18 cellular contexts compared by ENCODE assay signal in the genomic region with DNA sequence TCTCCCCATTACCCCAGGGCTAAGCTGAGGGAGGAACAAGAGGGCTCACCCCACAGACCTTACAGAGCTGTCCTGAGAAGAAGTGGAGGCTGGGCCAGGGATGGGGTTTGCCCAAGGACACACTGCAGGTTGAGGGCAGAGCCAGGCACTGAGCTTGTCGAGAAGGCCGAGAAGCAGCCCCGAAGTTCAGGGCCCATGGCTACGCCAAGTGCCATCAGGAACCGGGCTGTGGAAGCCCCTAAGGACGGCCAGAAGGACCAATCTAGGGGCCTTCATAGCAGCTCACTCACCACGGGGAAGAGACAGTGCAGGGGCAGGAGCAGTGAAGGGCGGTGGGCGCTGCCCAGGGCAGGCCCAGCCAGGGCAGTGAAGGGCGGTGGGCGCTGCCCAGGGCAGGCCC. TPM values are rescaled to one million over a fixed set of nuclear protein-coding genes. Genes with fewer than 3 reads are reported as not detected.
DNase-seq lines count a peak whose midpoint lies in the region; ATAC-seq, FAIRE-seq and TF ChIP-seq lines count a peak whose summit lies in the region.
"Had no signal": no experiment of that assay in that cellular context is flagged by ENCODE, and none has a peak within 500 bp of the region (broad histone marks: within the 10 kb centered on the region; RNA-seq: fewer than 3 reads in every experiment).

No MANE protein-coding gene starts in this region.

- no peak for TF ChIP-seq POLR2A in A549 (IDR thresholded peaks at IDR 0.05; ENCODE audit: low read length)
- TF ChIP-seq POLR2A in gastroesophageal sphincter (IDR thresholded peaks at IDR 0.05), result no peak

- H3K4ac ChIP-seq in neuronal stem cell (ENCODE audit: low read length), result no peak overlapping the region

- CTCF ChIA-PET in A549 (lab: Yijun Ruan, JAX), result interaction anchor here (1.6 to 3.8 kb wide), 3 partner anchors 9 to 1029 kb away, joined by 11 to 44 read pairs (median 17); no protein-coding TSS in a partner anchor

- no peak overlapping the region for H3K27ac ChIP-seq in A549
- H3K27ac ChIP-seq in neuronal stem cell (replicated peaks; ENCODE audit: low read length), result no peak overlapping the region
- no peak overlapping the region for H3K27ac ChIP-seq in gastroesophageal sphincter
- H3K27ac ChIP-seq: C4-2B had no signal

- no peak overlapping the region for H3K14ac ChIP-seq in neuronal stem cell (ENCODE audit: low read length)

- POLR2A ChIA-PET in A549 (lab: Yijun Ruan, JAX), result no interaction called here

- no peak overlapping the region for H3K4me3 ChIP-seq in A549
- H3K4me3 ChIP-seq in H7 (ENCODE audit: insufficient read depth, low read depth, low read length), result no peak overlapping the region
- no peak overlapping the region for H3K4me3 ChIP-seq in neuronal stem cell (ENCODE audit: low read length in 2 of 2)
- no peak overlapping the region for H3K4me3 ChIP-seq in gastroesophageal sphincter
- H3K4me3 ChIP-seq: GM23338, HAP-1 had no signal

- DNase-seq in A549 (ENCODE audit: low read depth in 1 of 2, low spot score in 1 of 2) (no peak), H7 (peak; percentile 28), neuronal stem cell (ENCODE audit: low spot score) (no peak), H4 (ENCODE audit: low spot score) (no peak)
- no peak for DNase-seq in stimulated activated effector memory CD8-positive, alpha-beta T cell treated with anti-CD3 and anti-CD28 coated beads, Interleukin-12 subunit alpha, Interleukin-12 subunit beta, amount 100 ng/mL, for 72 hours (ENCODE audit: low spot score in 2 of 2)
- DNase-seq in activated T-cell treated with anti-CD3 and anti-CD28 coated beads, Interleukin-2, amount 50 U/mL, for 4 hours, result no peak
- DNase-seq: AML-193; Caco-2; CD4-positive, alpha-beta T cell had no signal

- no peaks in the 10 kb centered on the region for H3K36me3 ChIP-seq in H7 (replicated peaks; ENCODE audit: control insufficient read depth, insufficient read depth, low read length)
- no peaks in the 10 kb centered on the region for H3K36me3 ChIP-seq in neuronal stem cell (replicated peaks in 1 of 2; ENCODE audit: control insufficient read depth in 2 of 2, insufficient read depth in 2 of 2, low read length in 2 of 2)
- H3K36me3 ChIP-seq in gastroesophageal sphincter, result no peaks in the 10 kb centered on the region
- H3K36me3 ChIP-seq: HAP-1 had no signal

- TF ChIP-seq EP300 in A549 (IDR thresholded peaks at IDR 0.05), result no peak
- TF ChIP-seq EP300 in gastroesophageal sphincter (IDR thresholded peaks at IDR 0.05), result no peak

- H2BK15ac ChIP-seq in neuronal stem cell (ENCODE audit: low read length), result no peak overlapping the region

- no peak for TF ChIP-seq CTCF in A549 (IDR thresholded peaks at IDR 0.05)
- no peak for TF ChIP-seq CTCF in gastroesophageal sphincter (IDR thresholded peaks at IDR 0.05)

- H3K23ac ChIP-seq in neuronal stem cell (ENCODE audit: low read depth, low read length, poor library complexity), result no peak overlapping the region

- H3K9me3 ChIP-seq in A549, result peaks cover 2% of the 10 kb centered on the region; the same call in 2 of the 3 replicates
- H3K9me3 ChIP-seq in neuronal stem cell (replicated peaks in 1 of 2; ENCODE audit: control insufficient read depth in 2 of 2, insufficient read depth in 1 of 2, low read depth in 1 of 2, low read length in 2 of 2), result peaks cover 0 to 2% of the 10 kb centered on the region in 2 donors
- H3K9me3 ChIP-seq in gastroesophageal sphincter, result no peaks in the 10 kb centered on the region
- H3K9me3 ChIP-seq: Caco-2 had no signal

- no peaks in the 10 kb centered on the region for H3K36me3 Mint-ChIP-seq in stimulated activated effector memory CD8-positive, alpha-beta T cell treated with anti-CD3 and anti-CD28 coated beads, Interleukin-12 subunit alpha, Interleukin-12 subunit beta, amount 100 ng/mL, for 72 hours
- H3K36me3 Mint-ChIP-seq in activated T-cell treated with anti-CD3 and anti-CD28 coated beads, Interleukin-2, amount 50 U/mL, for 4 hours (ENCODE audit: insufficient read depth), result no peaks in the 10 kb centered on the region

- H4K8ac ChIP-seq in neuronal stem cell (ENCODE audit: low read depth, low read length), result no peak overlapping the region

- H3K4me2 ChIP-seq in A549 (no peak overlapping the region), neuronal stem cell (ENCODE audit: insufficient read depth, low read length, poor library complexity, severe bottlenecking) (no peak overlapping the region)
- H3K4me2 ChIP-seq: GM23338 had no signal

- no peaks in the 10 kb centered on the region for H3K4me1 Mint-ChIP-seq in stimulated activated effector memory CD8-positive, alpha-beta T cell treated with anti-CD3 and anti-CD28 coated beads, Interleukin-12 subunit alpha, Interleukin-12 subunit beta, amount 100 ng/mL, for 72 hours
- H3K4me1 Mint-ChIP-seq in activated T-cell treated with anti-CD3 and anti-CD28 coated beads, Interleukin-2, amount 50 U/mL, for 4 hours (ENCODE audit: low read depth), result no peaks in the 10 kb centered on the region

- no peak overlapping the region for H3K9ac ChIP-seq in neuronal stem cell (ENCODE audit: low read depth, low read length, poor library complexity)

- 60% methylated on average over 10 of the region's 11 CpGs for WGBS in A549 (ENCODE audit: missing lambda C conversion rate)
- no CpG with 5 or more reads among the region's 11 CpGs for WGBS in neuronal stem cell (ENCODE audit: extremely low coverage in 2 of 2, insufficient read length in 2 of 2, insufficient replicate concordance in 1 of 2), 2 donors
- WGBS in gastroesophageal sphincter (ENCODE audit: low coverage in 1 of 2), 2 donors, result no CpG with 5 or more reads among the region's 11 CpGs

- peak overlapping the region; percentile 64 for H2AK5ac ChIP-seq in neuronal stem cell (ENCODE audit: low read depth, low read length)

- H3K27ac Mint-ChIP-seq in stimulated activated effector memory CD8-positive, alpha-beta T cell treated with anti-CD3 and anti-CD28 coated beads, Interleukin-12 subunit alpha, Interleukin-12 subunit beta, amount 100 ng/mL, for 72 hours, result no peak overlapping the region
- H3K27ac Mint-ChIP-seq: CD4-positive, alpha-beta T cell; GM23338 had no signal

- no peak overlapping the region for H2BK5ac ChIP-seq in neuronal stem cell (ENCODE audit: low read length)

- TF ChIP-seq RAD21 in A549 (conservative IDR thresholded peaks at IDR 0.05 in 1 of 2, IDR thresholded peaks at IDR 0.05 in 1 of 2), result no peak

- peak; percentile 13 to 42; a peak in 4 of 6 replicates for ATAC-seq in A549
- peak; percentile 7 for ATAC-seq in stimulated activated effector memory CD8-positive, alpha-beta T cell treated with anti-CD3 and anti-CD28 coated beads, Interleukin-12 subunit alpha, Interleukin-12 subunit beta, amount 100 ng/mL, for 72 hours
- ATAC-seq in activated T-cell treated with anti-CD3 and anti-CD28 coated beads, Interleukin-2, amount 50 U/mL, for 4 hours, result no peak
- ATAC-seq in gastroesophageal sphincter, result no peak

- no peaks in the 10 kb centered on the region for H3K4me1 ChIP-seq in A549
- peaks cover 0 to 7% of the 10 kb centered on the region in 2 donors for H3K4me1 ChIP-seq in neuronal stem cell (ENCODE audit: control insufficient read depth in 2 of 2, insufficient read depth in 1 of 2, low read depth in 1 of 2, low read length in 2 of 2)
- H3K4me1 ChIP-seq in gastroesophageal sphincter, result no peaks in the 10 kb centered on the region
- H3K4me1 ChIP-seq: Caco-2 had no signal

- H2BK12ac ChIP-seq in neuronal stem cell (ENCODE audit: low read length), result no peak overlapping the region

- H3K18ac ChIP-seq in neuronal stem cell (ENCODE audit: low read length), result no peak overlapping the region

- H2AFZ ChIP-seq in neuronal stem cell (ENCODE audit: low read length), result no peak overlapping the region
- H2AFZ ChIP-seq: GM23338 had no signal

- FAIRE-seq in A549 (lab: Jason Lieb, UNC), result no peak
- FAIRE-seq: A204.1, D721Med, G401.6, GM12891 had no signal

- H3K27me3 Mint-ChIP-seq in activated T-cell treated with anti-CD3 and anti-CD28 coated beads, Interleukin-2, amount 50 U/mL, for 4 hours (ENCODE audit: low read depth), result peaks cover 3% of the 10 kb centered on the region

- H3K27me3 ChIP-seq in H7 (ENCODE audit: control insufficient read depth, insufficient read depth, low read length) (no peaks in the 10 kb centered on the region), neuronal stem cell (ENCODE audit: control insufficient read depth in 3 of 3, insufficient read depth in 3 of 3, low read depth in 1 of 3, low read length in 3 of 3) (no peaks in the 10 kb centered on the region), gastroesophageal sphincter (peaks cover 26% of the 10 kb centered on the region)

- no peaks in the 10 kb centered on the region for H3K79me1 ChIP-seq in neuronal stem cell (ENCODE audit: low read depth, low read length)

- no peak overlapping the region for H4K91ac ChIP-seq in neuronal stem cell (ENCODE audit: low read depth, low read length, poor library complexity)

- no peak overlapping the region for H3K4me3 Mint-ChIP-seq in stimulated activated effector memory CD8-positive, alpha-beta T cell treated with anti-CD3 and anti-CD28 coated beads, Interleukin-12 subunit alpha, Interleukin-12 subunit beta, amount 100 ng/mL, for 72 hours
- H3K4me3 Mint-ChIP-seq in activated T-cell treated with anti-CD3 and anti-CD28 coated beads, Interleukin-2, amount 50 U/mL, for 4 hours, result no peak overlapping the region
- H3K4me3 Mint-ChIP-seq: CD4-positive, alpha-beta T cell; GM23338 had no signal

- H2BK120ac ChIP-seq in neuronal stem cell (ENCODE audit: low read depth, low read length), result no peak overlapping the region

- peaks cover 4% of the 10 kb centered on the region for H3K9me3 Mint-ChIP-seq in stimulated activated effector memory CD8-positive, alpha-beta T cell treated with anti-CD3 and anti-CD28 coated beads, Interleukin-12 subunit alpha, Interleukin-12 subunit beta, amount 100 ng/mL, for 72 hours
- H3K9me3 Mint-ChIP-seq in activated T-cell treated with anti-CD3 and anti-CD28 coated beads, Interleukin-2, amount 50 U/mL, for 4 hours, result peaks cover 8% of the 10 kb centered on the region
- H3K9me3 Mint-ChIP-seq: CD4-positive, alpha-beta T cell had no signal

RNA-seq across cellular contexts. Expression of a gene that starts 18.6 kb away (rescaled TPM):
- not detected in 2 replicates for polyA plus RNA-seq in A549 (2011; rRNA removed)
- not detected in 2 replicates for polyA plus RNA-seq in A549 (2012; cell fraction: cytosol; rRNA removed)
- not detected in 2 replicates for polyA plus RNA-seq in A549 (2012; cell fraction: nucleus; rRNA removed)
- not detected in 3 replicates for polyA plus RNA-seq in A549 (2017; fragmentation: RNase III; extraction: RNeasy Plus Mini Kit Qiagen cat#74134 plus additional on column Dnase treatment)
- polyA minus RNA-seq in A549 (2011; rRNA and poly(A)+ RNA removed), result not detected in 2 replicates
- not detected in 2 replicates for total RNA-seq in H7 (2014; rRNA removed; shearing (Covaris generic))
- not detected for polyA plus RNA-seq in neuronal stem cell (2013, experiment 1 of 2)
- polyA plus RNA-seq in neuronal stem cell (2013, experiment 2 of 2), result not detected
- total RNA-seq in activated T-cell treated with anti-CD3 and anti-CD28 coated beads, Interleukin-2, amount 50 U/mL, for 4 hours, result under 1 TPM; 0.33 to 0.43 (median 0.34) TPM
- total RNA-seq in H4 (2014; rRNA removed; shearing (Covaris generic)), result not detected in 2 replicates
- total RNA-seq in gastroesophageal sphincter, result not detected
- total RNA-seq: CD4-positive, alpha-beta T cell; GM23338 had no signal
- polyA plus RNA-seq: BJ, GM23338 had no signal

RNA-seq across cellular contexts. Expression of a gene that starts 30.0 kb away (rescaled TPM):
- polyA plus RNA-seq in A549 (2011; rRNA removed) (0.28 and 0.50 TPM in 2 replicates), A549 (2017; fragmentation: RNase III; extraction: RNeasy Plus Mini Kit Qiagen cat#74134 plus additional on column Dnase treatment) (0.26 to 0.35 TPM (median 0.28 TPM) in 3 replicates)
- polyA plus RNA-seq in A549 (2012; cell fraction: cytosol; rRNA removed), result 0.33 and 0.45 TPM in 2 replicates
- 1.4 and 1.5 TPM in 2 replicates for polyA plus RNA-seq in A549 (2012; cell fraction: nucleus; rRNA removed)
- polyA minus RNA-seq in A549 (2011; rRNA and poly(A)+ RNA removed), result 1.2 and 1.9 TPM in 2 replicates
- total RNA-seq in H7 (2014; rRNA removed; shearing (Covaris generic)), result 46.8 and 51.6 TPM in 2 replicates
- polyA plus RNA-seq in neuronal stem cell (2013, experiment 1 of 2), result 32.5 TPM
- 33.9 TPM for polyA plus RNA-seq in neuronal stem cell (2013, experiment 2 of 2)
- total RNA-seq in activated T-cell treated with anti-CD3 and anti-CD28 coated beads, Interleukin-2, amount 50 U/mL, for 4 hours, result 1 to 10 TPM; 2.5 to 4.5 (median 3.1) TPM
- 1.4 and 1.9 TPM in 2 replicates for total RNA-seq in H4 (2014; rRNA removed; shearing (Covaris generic))
- 1 to 10 TPM in 2 of 4 donors, under 1 TPM in 2; 0.62 to 2.3 (median 1.6) TPM for total RNA-seq in gastroesophageal sphincter
- total RNA-seq: CD4-positive, alpha-beta T cell had no signal

RNA-seq across cellular contexts. Expression of a gene that starts 45.9 kb away (rescaled TPM):
- not detected in 2 replicates for polyA plus RNA-seq in A549 (2011; rRNA removed)
- polyA plus RNA-seq in A549 (2012; cell fraction: cytosol; rRNA removed), result 0.03 and 0.04 TPM in 2 replicates
- 0.05 TPM in 1 of 2 replicates, not detected in the other for polyA plus RNA-seq in A549 (2012; cell fraction: nucleus; rRNA removed)
- polyA plus RNA-seq in A549 (2017; fragmentation: RNase III; extraction: RNeasy Plus Mini Kit Qiagen cat#74134 plus additional on column Dnase treatment), result not detected in 3 replicates
- not detected in 2 replicates for polyA minus RNA-seq in A549 (2011; rRNA and poly(A)+ RNA removed)
- total RNA-seq in H7 (2014; rRNA removed; shearing (Covaris generic)), result not detected in 2 replicates
- not detected for polyA plus RNA-seq in neuronal stem cell (2013, experiment 1 of 2)
- not detected for polyA plus RNA-seq in neuronal stem cell (2013, experiment 2 of 2)
- total RNA-seq in activated T-cell treated with anti-CD3 and anti-CD28 coated beads, Interleukin-2, amount 50 U/mL, for 4 hours, result not detected
- total RNA-seq in H4 (2014; rRNA removed; shearing (Covaris generic)), result not detected in 2 replicates
- total RNA-seq in gastroesophageal sphincter, result 1 to 10 TPM in 1 of 4 donors, under 1 TPM in 2, not detected in 1; 0.27 to 9.7 (median 0.77) TPM
- total RNA-seq: CD4-positive, alpha-beta T cell; GM23338 had no signal
- polyA plus RNA-seq: BJ, GM23338 had no signal

RNA-seq across cellular contexts. Expression of a gene that starts 56.1 kb away (rescaled TPM):
- polyA plus RNA-seq in A549 (2011; rRNA removed) (not detected in 2 replicates), A549 (2017; fragmentation: RNase III; extraction: RNeasy Plus Mini Kit Qiagen cat#74134 plus additional on column Dnase treatment) (not detected in 3 replicates)
- not detected in 2 replicates for polyA plus RNA-seq in A549 (2012; cell fraction: cytosol; rRNA removed)
- polyA plus RNA-seq in A549 (2012; cell fraction: nucleus; rRNA removed), result 0.01 and 0.04 TPM in 2 replicates
- not detected in 2 replicates for polyA minus RNA-seq in A549 (2011; rRNA and poly(A)+ RNA removed)
- total RNA-seq in H7 (2014; rRNA removed; shearing (Covaris generic)), result 0.38 TPM in 1 of 2 replicates, not detected in the other
- not detected for polyA plus RNA-seq in neuronal stem cell (2013, experiment 1 of 2)
- polyA plus RNA-seq in neuronal stem cell (2013, experiment 2 of 2), result not detected
- not detected for total RNA-seq in activated T-cell treated with anti-CD3 and anti-CD28 coated beads, Interleukin-2, amount 50 U/mL, for 4 hours
- not detected in 2 replicates for total RNA-seq in H4 (2014; rRNA removed; shearing (Covaris generic))
- not detected for total RNA-seq in gastroesophageal sphincter
- total RNA-seq: Caco-2; CD4-positive, alpha-beta T cell; GM23338 had no signal
- polyA plus RNA-seq: BJ, GM23338 had no signal

Comparison
In these comparisons a context has a peak if more than half of its experiments do, and no peak if none do; other contexts are left out.
1. ATAC-seq: peak in A549 (2 of 2) and stimulated activated effector memory CD8-positive, alpha-beta T cell treated with anti-CD3 and anti-CD28 coated beads, Interleukin-12 subunit alpha, Interleukin-12 subunit beta, amount 100 ng/mL, for 72 hours (single experiment); none in activated T-cell treated with anti-CD3 and anti-CD28 coated beads, Interleukin-2, amount 50 U/mL, for 4 hours (0 of 2) and gastroesophageal sphincter (single experiment).